25 cellular contexts compared by ENCODE assay signal in the genomic region with DNA sequence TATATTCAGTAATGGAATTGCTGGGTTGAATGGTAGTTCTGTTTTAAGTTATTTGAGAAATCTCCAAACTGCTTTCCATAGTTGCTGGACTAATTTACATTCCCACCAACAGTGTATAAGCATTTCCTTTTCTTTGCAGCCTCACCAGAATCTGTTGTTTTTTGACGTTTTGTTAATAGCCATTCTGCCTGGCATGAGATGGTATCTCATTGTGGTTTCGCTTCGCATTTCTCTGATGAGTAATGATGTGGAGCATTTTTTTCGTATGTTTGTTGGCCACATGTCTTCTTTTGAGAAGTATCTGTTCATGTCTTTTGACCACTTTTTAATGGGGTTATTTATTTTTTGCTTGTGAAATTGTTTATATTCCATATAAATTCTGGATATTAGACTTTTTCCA. TPM values are rescaled to one million over a fixed set of nuclear protein-coding genes. Genes with fewer than 3 reads are reported as not detected.
DNase-seq lines count a peak whose midpoint lies in the region; ATAC-seq and TF ChIP-seq lines count a peak whose summit lies in the region.
"Had no signal": no experiment of that assay in that cellular context is flagged by ENCODE, and none has a peak within 500 bp of the region (broad histone marks: within the 10 kb centered on the region; RNA-seq: fewer than 3 reads in every experiment).

No MANE protein-coding gene starts in this region.

- H3K9ac ChIP-seq in GM23248, result no peak overlapping the region

- in situ Hi-C loops in GM23248 (cut with MboI), result no loop called here

- H4K20me1 ChIP-seq in GM23248 (ENCODE audit: insufficient read depth), result no peaks in the 10 kb centered on the region

- H3K4me2 ChIP-seq in GM23248 (ENCODE audit: unreplicated experiment), result no peak overlapping the region

- H3K4me3 ChIP-seq in GM23248 (no peak overlapping the region), choroid plexus epithelial cell (ENCODE audit: low read depth, low read length) (no peak overlapping the region)
- H3K4me3 ChIP-seq: ascending aorta, GM12878, pancreas, right lobe of liver, thyroid gland had no signal

- WGBS in GM23248 (ENCODE audit: low coverage in 1 of 2, low lambda C conversion rate in 2 of 2, missing lambda C conversion rate in 2 of 2), 2 experiments, result 37 to 41% methylated on average over 4 of the region's 4 CpGs

- ATAC-seq in GM21360 (IDR thresholded peaks at IDR 0.05; ENCODE audit: unreplicated experiment) (no peak), GM21526 (IDR thresholded peaks at IDR 0.05; ENCODE audit: low FRiP score, unreplicated experiment) (no peak)
- ATAC-seq: GM12878; natural killer cell; pancreas; right lobe of liver; stimulated activated naive B cell treated with anti-CD40 and anti-IgM and Interleukin-4, amounts not matched to agents 10 μg/mL and 1 μg/mL and 100 μg/mL, for 72 hours had no signal

- H3K27ac ChIP-seq in GM23248, result no peak overlapping the region
- H3K27ac ChIP-seq: ascending aorta, pancreas, right lobe of liver, thyroid gland, WERI-Rb-1 had no signal

- H3F3A ChIP-seq in GM23248 (ENCODE audit: insufficient read depth), result no peaks in the 10 kb centered on the region

- DNase-seq in GM23248 (peak; percentile 32), RPMI7951 (ENCODE audit: low read depth) (peak; percentile 70), choroid plexus epithelial cell (ENCODE audit: low read depth) (peak; percentile 0), stromal cell of bone marrow (ENCODE audit: low read depth) (peak; percentile 4), iPS-NIHi7 (ENCODE audit: extremely low spot score) (no peak)
- DNase-seq: activated CD4-positive, alpha-beta T cell treated with anti-CD3 and anti-CD28 coated beads, Interleukin-2, amount 50 U/mL, for 48 hours; activated naive CD4-positive, alpha-beta T cell treated with anti-CD3 and anti-CD28 coated beads for 36 hours; activated T-cell treated with anti-CD3 and anti-CD28 coated beads for 4 hours; GDM1; hypothalamus; Kasumi-1; kidney; natural killer cell; NCI-H1417 treated with DMSO at 0.1 percent for 48 hours; NCI-H524 treated with DMSO at 0.1 percent for 48 hours; pancreas; right lobe of liver; SHP77; stimulated activated naive B cell treated with anti-CD40 and anti-IgM and Interleukin-4, amounts not matched to agents 10 μg/mL and 1 μg/mL and 100 μg/mL, for 72 hours; thyroid gland; WERI-Rb-1 had no signal

- no peak for TF ChIP-seq CTCF in choroid plexus epithelial cell (conservative IDR thresholded peaks at IDR 0.05; ENCODE audit: low read depth, low read length)

- no peaks in the 10 kb centered on the region for H3K79me2 ChIP-seq in GM23248 (ENCODE audit: insufficient read depth)

- no peaks in the 10 kb centered on the region for H3K9me3 ChIP-seq in GM23248 (ENCODE audit: low read depth)
- H3K9me3 ChIP-seq: ascending aorta, pancreas, right lobe of liver, thyroid gland had no signal

- no peaks in the 10 kb centered on the region for H3K9me2 ChIP-seq in GM23248 (ENCODE audit: insufficient read depth)

- no peak overlapping the region for H2AFZ ChIP-seq in GM23248

- no peaks in the 10 kb centered on the region for H3K4me1 ChIP-seq in GM23248 (ENCODE audit: insufficient read depth)
- H3K4me1 ChIP-seq: ascending aorta, pancreas, right lobe of liver, thyroid gland had no signal

- no peaks in the 10 kb centered on the region for H3K27me3 ChIP-seq in GM23248 (replicated peaks; ENCODE audit: insufficient read depth)
- H3K27me3 ChIP-seq: ascending aorta, thyroid gland had no signal

- no peaks in the 10 kb centered on the region for H3K36me3 ChIP-seq in GM23248 (ENCODE audit: low read depth)
- H3K36me3 ChIP-seq: ascending aorta, pancreas, right lobe of liver, thyroid gland, WERI-Rb-1 had no signal

RNA-seq across cellular contexts. Expression of gene MAGED4B, which starts 13.6 kb away (rescaled TPM):
- total RNA-seq in GM23248 (2014; rRNA removed; shearing (Covaris generic)), result 5.8 and 32.9 TPM in 2 replicates
- 56.5 and 64.0 TPM in 2 replicates for polyA plus RNA-seq in GM23248 (2016; fragmentation: Nextera tagmentation; extraction: Ambion mirVana)
- total RNA-seq in RPMI7951 (2014; rRNA removed; shearing (Covaris generic)), result 2.2 and 3.2 TPM in 2 replicates
